Comparison of ENCODE assay signal across 34 cellular contexts in the genomic region with DNA sequence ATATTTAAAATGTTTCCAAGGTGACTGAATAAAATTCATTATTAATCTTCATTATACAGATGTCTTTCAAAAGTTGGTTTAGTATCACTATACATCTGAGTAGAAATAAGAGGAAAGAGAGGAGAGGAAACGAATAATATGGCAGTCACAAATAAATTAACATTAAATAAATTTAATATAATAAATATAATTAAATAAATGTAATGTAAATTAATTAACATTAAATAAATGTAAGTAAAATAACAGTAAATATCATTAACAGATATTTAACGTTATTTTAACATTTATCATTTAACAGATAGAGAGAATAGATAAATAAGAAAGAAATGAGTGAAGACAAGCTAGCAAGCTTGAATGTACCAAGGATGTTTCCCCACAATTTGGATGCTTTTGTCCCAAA.
"Had no signal": no experiment of that assay in that cellular context is flagged by ENCODE, and none has a peak within 500 bp of the region (broad histone marks: within the 10 kb centered on the region; RNA-seq: fewer than 3 reads in every experiment).

No MANE protein-coding gene starts in this region.

- H3K4me1 Mint-ChIP-seq: activated B cell treated with CpG ODN at 0.5 μM for 24 hours; activated CD8-positive, alpha-beta memory T cell treated with anti-CD3 and anti-CD28 coated beads, Interleukin-2, amount 10 ng/mL, durations not matched to agents 7 days and 5 days; activated naive CD4-positive, alpha-beta T cell treated with anti-CD3 and anti-CD28 coated beads, Interleukin-2, amount 50 U/mL, for 24 hours; activated naive CD8-positive, alpha-beta T cell treated with anti-CD3 and anti-CD28 coated beads for 36 hours; activated naive CD8-positive, alpha-beta T cell treated with anti-CD3 and anti-CD28 coated beads, Interleukin-2, amount 50 U/mL, for 24 hours; endodermal cell had no signal

- H3K27me3 Mint-ChIP-seq: activated B cell treated with CpG ODN at 0.5 μM for 24 hours; activated CD4-positive, alpha-beta memory T cell treated with anti-CD3 and anti-CD28 coated beads for 36 hours; activated CD8-positive, alpha-beta memory T cell treated with anti-CD3 and anti-CD28 coated beads, Interleukin-2, amount 10 ng/mL, durations not matched to agents 7 days and 5 days; activated naive CD4-positive, alpha-beta T cell treated with anti-CD3 and anti-CD28 coated beads, Interleukin-2, amount 50 U/mL, for 24 hours; activated naive CD8-positive, alpha-beta T cell treated with anti-CD3 and anti-CD28 coated beads for 36 hours; activated naive CD8-positive, alpha-beta T cell treated with anti-CD3 and anti-CD28 coated beads, Interleukin-2, amount 50 U/mL, for 24 hours; brain; dendritic cell treated with granulocyte-macrophage colony-stimulating factor and Interleukin-4, amounts not matched to agents 40 ng/mL and 50 ng/mL, for 4 days had no signal

- H3K9me3 ChIP-seq: ascending aorta, breast epithelium, esophagus muscularis mucosa, gastroesophageal sphincter, heart right ventricle had no signal

- H3K4me3 Mint-ChIP-seq: activated B cell treated with CpG ODN at 0.5 μM for 24 hours; activated CD4-positive, alpha-beta memory T cell treated with anti-CD3 and anti-CD28 coated beads for 36 hours; activated CD8-positive, alpha-beta memory T cell treated with anti-CD3 and anti-CD28 coated beads, Interleukin-2, amount 10 ng/mL, durations not matched to agents 7 days and 5 days; activated CD8-positive, alpha-beta T cell treated with anti-CD3 and anti-CD28 coated beads, Interleukin-2, amount 10 ng/mL, durations not matched to agents 7 days and 5 days; activated naive CD4-positive, alpha-beta T cell treated with anti-CD3 and anti-CD28 coated beads for 36 hours; activated naive CD4-positive, alpha-beta T cell treated with anti-CD3 and anti-CD28 coated beads, Interleukin-2, amount 50 U/mL, for 24 hours; activated naive CD8-positive, alpha-beta T cell treated with anti-CD3 and anti-CD28 coated beads for 36 hours; activated naive CD8-positive, alpha-beta T cell treated with anti-CD3 and anti-CD28 coated beads, Interleukin-2, amount 50 U/mL, for 24 hours; activated T-helper 1 cell treated with anti-CD3 and anti-CD28 coated beads, Interleukin-12 subunit alpha, Interleukin-12 subunit beta, Interleukin-2, Interleukin-4 antibody, amounts not matched to agents 30 ng/mL and 10 ng/mL and 1 ng/mL, durations not matched to agents 14 hours and 24 hours and 36 hours; brain; dendritic cell treated with granulocyte-macrophage colony-stimulating factor and Interleukin-4, amounts not matched to agents 40 ng/mL and 50 ng/mL, for 4 days; endodermal cell had no signal

- H3K36me3 Mint-ChIP-seq: activated CD4-positive, alpha-beta memory T cell treated with anti-CD3 and anti-CD28 coated beads for 36 hours; activated CD8-positive, alpha-beta memory T cell treated with anti-CD3 and anti-CD28 coated beads, Interleukin-2, amount 10 ng/mL, durations not matched to agents 7 days and 5 days; activated naive CD4-positive, alpha-beta T cell treated with anti-CD3 and anti-CD28 coated beads, Interleukin-2, amount 50 U/mL, for 24 hours; activated naive CD8-positive, alpha-beta T cell treated with anti-CD3 and anti-CD28 coated beads for 36 hours; brain had no signal

- H3K4me3 ChIP-seq: ascending aorta, breast epithelium, cardiac muscle cell, coronary artery, dorsolateral prefrontal cortex, esophagus muscularis mucosa, gastroesophageal sphincter, heart right ventricle had no signal

- H3K27ac Mint-ChIP-seq: activated B cell treated with CpG ODN at 0.5 μM for 24 hours; activated CD4-positive, alpha-beta memory T cell treated with anti-CD3 and anti-CD28 coated beads for 36 hours; activated CD8-positive, alpha-beta memory T cell treated with anti-CD3 and anti-CD28 coated beads, Interleukin-2, amount 10 ng/mL, durations not matched to agents 7 days and 5 days; activated CD8-positive, alpha-beta T cell treated with anti-CD3 and anti-CD28 coated beads, Interleukin-2, amount 10 ng/mL, durations not matched to agents 7 days and 5 days; activated naive CD4-positive, alpha-beta T cell treated with anti-CD3 and anti-CD28 coated beads for 36 hours; activated naive CD4-positive, alpha-beta T cell treated with anti-CD3 and anti-CD28 coated beads, Interleukin-2, amount 50 U/mL, for 24 hours; activated naive CD8-positive, alpha-beta T cell treated with anti-CD3 and anti-CD28 coated beads for 36 hours; activated naive CD8-positive, alpha-beta T cell treated with anti-CD3 and anti-CD28 coated beads, Interleukin-2, amount 50 U/mL, for 24 hours; activated T-helper 1 cell treated with anti-CD3 and anti-CD28 coated beads, Interleukin-12 subunit alpha, Interleukin-12 subunit beta, Interleukin-2, Interleukin-4 antibody, amounts not matched to agents 30 ng/mL and 10 ng/mL and 1 ng/mL, durations not matched to agents 14 hours and 24 hours and 36 hours; activated T-helper 2 cell treated with anti-CD3 and anti-CD28 coated beads, Interferon-gamma antibody, Interleukin-2, Interleukin-4, amounts not matched to agents 10 μg/mL and 5 μg/mL and 100 μg/mL, durations not matched to agents 14 hours and 24 hours and 36 hours; brain; dendritic cell treated with granulocyte-macrophage colony-stimulating factor and Interleukin-4, amounts not matched to agents 40 ng/mL and 50 ng/mL, for 4 days; endodermal cell had no signal

- H3K9me3 Mint-ChIP-seq: activated B cell treated with CpG ODN at 0.5 μM for 24 hours; activated naive CD4-positive, alpha-beta T cell treated with anti-CD3 and anti-CD28 coated beads for 36 hours; activated naive CD8-positive, alpha-beta T cell treated with anti-CD3 and anti-CD28 coated beads for 36 hours; activated naive CD8-positive, alpha-beta T cell treated with anti-CD3 and anti-CD28 coated beads, Interleukin-2, amount 50 U/mL, for 24 hours; activated T-helper 1 cell treated with anti-CD3 and anti-CD28 coated beads, Interleukin-12 subunit alpha, Interleukin-12 subunit beta, Interleukin-2, Interleukin-4 antibody, amounts not matched to agents 30 ng/mL and 10 ng/mL and 1 ng/mL, durations not matched to agents 14 hours and 24 hours and 36 hours; activated T-helper 2 cell treated with anti-CD3 and anti-CD28 coated beads, Interferon-gamma antibody, Interleukin-2, Interleukin-4, amounts not matched to agents 10 μg/mL and 5 μg/mL and 100 μg/mL, durations not matched to agents 14 hours and 24 hours and 36 hours; brain; dendritic cell treated with granulocyte-macrophage colony-stimulating factor and Interleukin-4, amounts not matched to agents 40 ng/mL and 50 ng/mL, for 4 days; endodermal cell had no signal

- ATAC-seq: activated CD4-positive, CD25-positive, alpha-beta regulatory T cell treated with anti-CD3 and anti-CD28 coated beads, Interleukin-2, amount 50 U/mL, for 24 hours; activated CD8-positive, alpha-beta memory T cell treated with anti-CD3 and anti-CD28 coated beads, Interleukin-2, amount 10 ng/mL, durations not matched to agents 7 days and 5 days; activated CD8-positive, alpha-beta T cell treated with anti-CD3 and anti-CD28 coated beads, Interleukin-2, amount 10 ng/mL, durations not matched to agents 7 days and 5 days; activated naive CD8-positive, alpha-beta T cell treated with anti-CD3 and anti-CD28 coated beads, Interleukin-2, amount 50 U/mL, for 24 hours; foreskin keratinocyte; gastroesophageal sphincter; heart right ventricle had no signal

- H3K4me1 ChIP-seq: ascending aorta, breast epithelium, esophagus muscularis mucosa, foreskin keratinocyte, gastroesophageal sphincter, heart right ventricle had no signal

- H3K27ac ChIP-seq: ascending aorta, breast epithelium, cardiac muscle cell, coronary artery, dorsolateral prefrontal cortex, esophagus muscularis mucosa, foreskin keratinocyte, gastroesophageal sphincter, heart right ventricle, VCaP had no signal

- H3K36me3 ChIP-seq: ascending aorta, breast epithelium, cardiac muscle cell, esophagus muscularis mucosa, gastroesophageal sphincter, heart right ventricle had no signal

- H3K27me3 ChIP-seq: ascending aorta, breast epithelium, cardiac muscle cell, dorsolateral prefrontal cortex, esophagus muscularis mucosa, foreskin keratinocyte, gastroesophageal sphincter, heart right ventricle had no signal

- DNase-seq: activated B cell treated with CpG ODN at 0.5 μM for 24 hours; activated CD4-positive, alpha-beta memory T cell treated with anti-CD3 and anti-CD28 coated beads for 36 hours; activated CD4-positive, alpha-beta T cell treated with anti-CD3 and anti-CD28 coated beads for 48 hours; activated CD8-positive, alpha-beta memory T cell treated with anti-CD3 and anti-CD28 coated beads, Interleukin-2, amount 10 ng/mL, durations not matched to agents 7 days and 5 days; activated CD8-positive, alpha-beta memory T cell treated with anti-CD3 and anti-CD28 coated beads, Interleukin-2, amount 50 U/mL, for 4 hours; activated CD8-positive, alpha-beta T cell treated with anti-CD3 and anti-CD28 coated beads, Interleukin-2, amount 10 ng/mL, durations not matched to agents 7 days and 5 days; activated effector memory CD4-positive, alpha-beta T cell treated with anti-CD3 and anti-CD28 coated beads, Interleukin-2, amount 50 U/mL, for 16 hours; activated naive CD4-positive, alpha-beta T cell treated with anti-CD3 and anti-CD28 coated beads for 36 hours; activated naive CD8-positive, alpha-beta T cell treated with anti-CD3 and anti-CD28 coated beads for 36 hours; activated naive CD8-positive, alpha-beta T cell treated with anti-CD3 and anti-CD28 coated beads, Interleukin-2, amount 50 U/mL, for 24 hours; activated T-cell treated with anti-CD3 and anti-CD28 coated beads, Interleukin-2, amount 50 U/mL, for 1 hour; activated T-cell treated with anti-CD3 and anti-CD28 coated beads, Interleukin-2, amount 50 U/mL, for 48 hours; central memory CD4-positive, alpha-beta T cell; cerebellar nuclear complex; dorsolateral prefrontal cortex; effector memory CD4-positive, alpha-beta T cell; endodermal cell; erythroblast; foreskin keratinocyte; heart right ventricle; T-helper 2 cell had no signal
